Comparison of ENCODE assay signal across 2 cellular contexts in the genomic region with DNA sequence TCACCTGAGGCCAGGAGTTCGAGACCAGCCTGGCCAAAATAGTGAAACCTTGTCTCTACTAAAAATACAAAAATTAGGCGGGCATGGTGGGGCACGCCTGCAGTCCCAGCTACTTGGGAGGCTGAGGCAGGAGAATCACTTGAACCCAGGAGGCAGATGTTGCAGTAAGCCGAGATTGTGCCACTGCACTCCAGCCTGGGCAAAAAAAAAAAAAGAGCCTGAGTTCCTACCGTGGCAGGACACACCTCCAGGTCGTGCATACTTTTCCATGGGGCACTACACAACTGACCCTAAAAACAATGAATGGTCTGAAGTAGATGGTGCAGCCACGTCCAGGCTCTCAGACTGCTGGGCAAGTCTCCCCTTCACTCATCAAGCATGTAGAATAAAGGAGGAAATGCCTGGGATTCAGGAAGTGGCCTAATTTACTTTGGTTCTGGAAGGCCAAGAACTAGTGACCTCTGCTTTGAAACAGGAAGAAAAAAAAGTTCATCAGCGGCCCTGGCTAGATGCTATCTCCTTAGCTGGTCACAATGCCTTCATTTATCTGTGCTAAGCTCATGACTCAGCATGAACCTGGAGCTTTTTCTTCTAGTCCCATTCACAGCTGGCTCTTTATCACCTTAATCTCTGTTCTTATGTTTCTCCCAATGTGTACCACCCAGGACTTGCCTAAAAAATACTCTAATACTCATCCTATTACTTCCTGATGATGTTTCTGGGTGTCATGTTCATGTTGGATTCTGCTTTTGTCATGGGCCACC.
TF ChIP-seq lines count a peak whose summit lies in the region.

No MANE protein-coding gene starts in this region.

TF ChIP-seq in K562, 482 proteins besides CTCF, POLR2A, EP300 and RAD21 (continued from another document and continues in another):
- TF ChIP-seq CUX1 (CRISPR knock-in tag; IDR thresholded peaks at IDR 0.05), result no peak
- TF ChIP-seq PTBP1 (IDR thresholded peaks at IDR 0.05; ENCODE audit: low read depth, low read length), result no peak
- no peak for TF ChIP-seq SUPT5H (IDR thresholded peaks at IDR 0.05)
- TF ChIP-seq ZNF140 (CRISPR knock-in tag; IDR thresholded peaks at IDR 0.05), result no peak
- no peak for TF ChIP-seq ZNF695 (CRISPR knock-in tag; IDR thresholded peaks at IDR 0.05)
- no peak for TF ChIP-seq KAT7 (CRISPR knock-in tag; IDR thresholded peaks at IDR 0.05; ENCODE audit: borderline replicate concordance)
- TF ChIP-seq ZNF134 (CRISPR knock-in tag; conservative IDR thresholded peaks at IDR 0.05), result no peak
- peak; percentile 79 for TF ChIP-seq SMARCC2 (IDR thresholded peaks at IDR 0.05; ENCODE audit: low read depth)
- no peak for TF ChIP-seq ZNF174 (CRISPR knock-in tag; IDR thresholded peaks at IDR 0.05)
- TF ChIP-seq ARID3A (IDR thresholded peaks at IDR 0.05; ENCODE audit: borderline replicate concordance, low read depth, low read length), result no peak
- TF ChIP-seq RBM14 (IDR thresholded peaks at IDR 0.05; ENCODE audit: borderline replicate concordance, insufficient read depth, low read depth, low read length), result no peak
- TF ChIP-seq FOXK2 (conservative IDR thresholded peaks at IDR 0.05 in 1 of 2, IDR thresholded peaks at IDR 0.05 in 1 of 2; ENCODE audit: low read depth in 2 of 2), result no peak
- no peak for TF ChIP-seq ZNF324 (CRISPR knock-in tag; IDR thresholded peaks at IDR 0.05)
- no peak for TF ChIP-seq LCOR (CRISPR knock-in tag; IDR thresholded peaks at IDR 0.05)
- no peak for TF ChIP-seq NFYB (IDR thresholded peaks at IDR 0.05; ENCODE audit: extremely low read depth, insufficient read length)
- peak; percentile 64 for TF ChIP-seq GATA2 (CRISPR knock-in tag; IDR thresholded peaks at IDR 0.05)
- TF ChIP-seq ZNF717 (CRISPR knock-in tag; IDR thresholded peaks at IDR 0.05), result no peak
- TF ChIP-seq, protein P1, sequence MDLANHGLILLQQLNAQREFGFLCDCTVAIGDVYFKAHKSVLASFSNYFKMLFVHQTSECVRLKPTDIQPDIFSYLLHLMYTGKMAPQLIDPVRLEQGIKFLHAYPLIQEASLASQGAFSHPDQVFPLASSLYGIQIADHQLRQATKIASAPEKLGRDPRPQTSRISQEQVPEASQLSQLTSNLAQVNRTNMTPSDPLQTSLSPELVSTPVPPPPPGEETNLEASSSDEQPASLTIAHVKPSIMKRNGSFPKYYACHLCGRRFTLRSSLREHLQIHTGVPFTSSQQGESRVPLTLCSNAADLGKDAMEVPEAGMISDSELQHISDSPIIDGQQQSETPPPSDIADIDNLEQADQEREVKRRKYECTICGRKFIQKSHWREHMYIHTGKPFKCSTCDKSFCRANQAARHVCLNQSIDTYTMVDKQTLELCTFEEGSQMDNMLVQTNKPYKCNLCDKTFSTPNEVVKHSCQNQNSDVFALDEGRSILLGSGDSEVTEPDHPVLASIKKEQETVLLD (IDR thresholded peaks at IDR 0.05), result no peak
- TF ChIP-seq PRPF4 (IDR thresholded peaks at IDR 0.05; ENCODE audit: insufficient read depth, low read depth, low read length, poor library complexity, severe bottlenecking), result no peak
- TF ChIP-seq SRSF1 (IDR thresholded peaks at IDR 0.05; ENCODE audit: low read depth, low read length), result no peak
- no peak for TF ChIP-seq SMARCB1 (IDR thresholded peaks at IDR 0.05; ENCODE audit: insufficient read length, low read depth)
- TF ChIP-seq CEBPG (CRISPR knock-in tag; IDR thresholded peaks at IDR 0.05), result no peak
- no peak for TF ChIP-seq CEBPG (tag; conservative IDR thresholded peaks at IDR 0.05 in 1 of 2, IDR thresholded peaks at IDR 0.05 in 1 of 2)
- no peak for TF ChIP-seq KDM2B (CRISPR knock-in tag; IDR thresholded peaks at IDR 0.05)
- TF ChIP-seq MEF2A (IDR thresholded peaks at IDR 0.05; ENCODE audit: control insufficient read depth, low read depth, low read length), result no peak
- no peak for TF ChIP-seq COPS2 (conservative IDR thresholded peaks at IDR 0.05)
- TF ChIP-seq ERF (CRISPR knock-in tag; IDR thresholded peaks at IDR 0.05), result no peak

TF ChIP-seq in HepG2, 621 proteins besides CTCF, POLR2A, EP300 and RAD21 (continued from another document and continues in another):
- TF ChIP-seq ATM (IDR thresholded peaks at IDR 0.05; ENCODE audit: borderline replicate concordance), result no peak
- TF ChIP-seq TP53 (CRISPR knock-in tag; conservative IDR thresholded peaks at IDR 0.05), result no peak
- no peak for TF ChIP-seq PCBP1 (IDR thresholded peaks at IDR 0.05; ENCODE audit: borderline replicate concordance, low read depth, low read length)
- peak; percentile 89 for TF ChIP-seq ZNF784 (CRISPR knock-in tag; IDR thresholded peaks at IDR 0.05; ENCODE audit: borderline replicate concordance)
- no peak for TF ChIP-seq SRSF9 (IDR thresholded peaks at IDR 0.05; ENCODE audit: borderline replicate concordance, insufficient read depth, low read depth, low read length, poor library complexity, severe bottlenecking)
- TF ChIP-seq KAT8 (CRISPR knock-in tag; IDR thresholded peaks at IDR 0.05), result peak; percentile 89
- TF ChIP-seq KAT7 (CRISPR knock-in tag; IDR thresholded peaks at IDR 0.05; ENCODE audit: borderline replicate concordance), result peak; percentile 20; the same call in 1 of the 2 replicates
- no peak for TF ChIP-seq CBX2 (IDR thresholded peaks at IDR 0.05; ENCODE audit: low read depth, low read length)
- 0 out of 2 replicates have a peak, but pooled peaks have one; percentile 53 for TF ChIP-seq CBX2 (CRISPR knock-in tag; IDR thresholded peaks at IDR 0.05; ENCODE audit: low read depth)
- TF ChIP-seq, protein P2, sequence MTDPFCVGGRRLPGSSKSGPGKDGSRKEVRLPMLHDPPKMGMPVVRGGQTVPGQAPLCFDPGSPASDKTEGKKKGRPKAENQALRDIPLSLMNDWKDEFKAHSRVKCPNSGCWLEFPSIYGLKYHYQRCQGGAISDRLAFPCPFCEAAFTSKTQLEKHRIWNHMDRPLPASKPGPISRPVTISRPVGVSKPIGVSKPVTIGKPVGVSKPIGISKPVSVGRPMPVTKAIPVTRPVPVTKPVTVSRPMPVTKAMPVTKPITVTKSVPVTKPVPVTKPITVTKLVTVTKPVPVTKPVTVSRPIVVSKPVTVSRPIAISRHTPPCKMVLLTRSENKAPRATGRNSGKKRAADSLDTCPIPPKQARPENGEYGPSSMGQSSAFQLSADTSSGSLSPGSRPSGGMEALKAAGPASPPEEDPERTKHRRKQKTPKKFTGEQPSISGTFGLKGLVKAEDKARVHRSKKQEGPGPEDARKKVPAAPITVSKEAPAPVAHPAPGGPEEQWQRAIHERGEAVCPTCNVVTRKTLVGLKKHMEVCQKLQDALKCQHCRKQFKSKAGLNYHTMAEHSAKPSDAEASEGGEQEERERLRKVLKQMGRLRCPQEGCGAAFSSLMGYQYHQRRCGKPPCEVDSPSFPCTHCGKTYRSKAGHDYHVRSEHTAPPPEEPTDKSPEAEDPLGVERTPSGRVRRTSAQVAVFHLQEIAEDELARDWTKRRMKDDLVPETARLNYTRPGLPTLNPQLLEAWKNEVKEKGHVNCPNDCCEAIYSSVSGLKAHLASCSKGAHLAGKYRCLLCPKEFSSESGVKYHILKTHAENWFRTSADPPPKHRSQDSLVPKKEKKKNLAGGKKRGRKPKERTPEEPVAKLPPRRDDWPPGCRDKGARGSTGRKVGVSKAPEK (CRISPR knock-in tag; IDR thresholded peaks at IDR 0.05; ENCODE audit: borderline replicate concordance), result no peak
- TF ChIP-seq ZFP36L1 (CRISPR knock-in tag; IDR thresholded peaks at IDR 0.05), result peak; percentile 46; the same call in 1 of the 2 replicates
- TF ChIP-seq ZNF883 (CRISPR knock-in tag; IDR thresholded peaks at IDR 0.05; ENCODE audit: not compliant biosample characterization), result peak; percentile 76
- TF ChIP-seq CREB1 (IDR thresholded peaks at IDR 0.05), result no peak
- no peak for TF ChIP-seq CREB1 (CRISPR knock-in tag; IDR thresholded peaks at IDR 0.05)
- TF ChIP-seq ZNF256 (CRISPR knock-in tag; conservative IDR thresholded peaks at IDR 0.05), result 0 out of 2 replicates have a peak, but pooled peaks have one; percentile 55
- no peak for TF ChIP-seq ZNF431 (CRISPR knock-in tag; IDR thresholded peaks at IDR 0.05; ENCODE audit: borderline replicate concordance, low read depth)
- TF ChIP-seq, protein P3, sequence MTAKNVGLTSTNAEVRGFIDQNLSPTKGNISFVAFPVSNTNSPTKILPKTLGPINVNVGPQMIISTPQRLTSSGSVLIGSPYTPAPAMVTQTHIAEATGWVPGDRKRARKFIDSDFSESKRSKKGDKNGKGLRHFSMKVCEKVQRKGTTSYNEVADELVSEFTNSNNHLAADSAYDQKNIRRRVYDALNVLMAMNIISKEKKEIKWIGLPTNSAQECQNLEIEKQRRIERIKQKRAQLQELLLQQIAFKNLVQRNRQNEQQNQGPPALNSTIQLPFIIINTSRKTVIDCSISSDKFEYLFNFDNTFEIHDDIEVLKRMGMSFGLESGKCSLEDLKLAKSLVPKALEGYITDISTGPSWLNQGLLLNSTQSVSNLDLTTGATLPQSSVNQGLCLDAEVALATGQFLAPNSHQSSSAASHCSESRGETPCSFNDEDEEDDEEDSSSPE (CRISPR knock-in tag; IDR thresholded peaks at IDR 0.05), result no peak
- TF ChIP-seq, protein P4, sequence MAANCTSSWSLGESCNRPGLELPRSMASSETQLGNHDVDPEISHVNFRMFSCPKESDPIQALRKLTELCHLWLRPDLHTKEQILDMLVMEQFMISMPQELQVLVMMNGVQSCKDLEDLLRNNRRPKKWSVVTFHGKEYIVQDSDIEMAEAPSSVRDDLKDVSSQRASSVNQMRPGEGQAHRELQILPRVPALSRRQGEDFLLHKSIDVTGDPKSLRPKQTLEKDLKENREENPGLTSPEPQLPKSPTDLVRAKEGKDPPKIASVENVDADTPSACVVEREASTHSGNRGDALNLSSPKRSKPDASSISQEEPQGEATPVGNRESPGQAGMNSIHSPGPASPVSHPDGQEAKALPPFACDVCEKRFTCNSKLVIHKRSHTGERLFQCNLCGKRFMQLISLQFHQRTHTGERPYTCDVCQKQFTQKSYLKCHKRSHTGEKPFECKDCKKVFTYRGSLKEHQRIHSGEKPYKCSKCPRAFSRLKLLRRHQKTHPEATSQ (CRISPR knock-in tag; IDR thresholded peaks at IDR 0.05; ENCODE audit: borderline replicate concordance), result no peak; the same call in none of the 2 replicates
- 0 out of 2 replicates have a peak, but pooled peaks have one; percentile 80 for TF ChIP-seq IRF9 (CRISPR knock-in tag; IDR thresholded peaks at IDR 0.05; ENCODE audit: borderline replicate concordance)
- TF ChIP-seq KLF15 (CRISPR knock-in tag; IDR thresholded peaks at IDR 0.05; ENCODE audit: borderline replicate concordance), result no peak; the same call in 1 of the 2 replicates
- TF ChIP-seq, protein P5, sequence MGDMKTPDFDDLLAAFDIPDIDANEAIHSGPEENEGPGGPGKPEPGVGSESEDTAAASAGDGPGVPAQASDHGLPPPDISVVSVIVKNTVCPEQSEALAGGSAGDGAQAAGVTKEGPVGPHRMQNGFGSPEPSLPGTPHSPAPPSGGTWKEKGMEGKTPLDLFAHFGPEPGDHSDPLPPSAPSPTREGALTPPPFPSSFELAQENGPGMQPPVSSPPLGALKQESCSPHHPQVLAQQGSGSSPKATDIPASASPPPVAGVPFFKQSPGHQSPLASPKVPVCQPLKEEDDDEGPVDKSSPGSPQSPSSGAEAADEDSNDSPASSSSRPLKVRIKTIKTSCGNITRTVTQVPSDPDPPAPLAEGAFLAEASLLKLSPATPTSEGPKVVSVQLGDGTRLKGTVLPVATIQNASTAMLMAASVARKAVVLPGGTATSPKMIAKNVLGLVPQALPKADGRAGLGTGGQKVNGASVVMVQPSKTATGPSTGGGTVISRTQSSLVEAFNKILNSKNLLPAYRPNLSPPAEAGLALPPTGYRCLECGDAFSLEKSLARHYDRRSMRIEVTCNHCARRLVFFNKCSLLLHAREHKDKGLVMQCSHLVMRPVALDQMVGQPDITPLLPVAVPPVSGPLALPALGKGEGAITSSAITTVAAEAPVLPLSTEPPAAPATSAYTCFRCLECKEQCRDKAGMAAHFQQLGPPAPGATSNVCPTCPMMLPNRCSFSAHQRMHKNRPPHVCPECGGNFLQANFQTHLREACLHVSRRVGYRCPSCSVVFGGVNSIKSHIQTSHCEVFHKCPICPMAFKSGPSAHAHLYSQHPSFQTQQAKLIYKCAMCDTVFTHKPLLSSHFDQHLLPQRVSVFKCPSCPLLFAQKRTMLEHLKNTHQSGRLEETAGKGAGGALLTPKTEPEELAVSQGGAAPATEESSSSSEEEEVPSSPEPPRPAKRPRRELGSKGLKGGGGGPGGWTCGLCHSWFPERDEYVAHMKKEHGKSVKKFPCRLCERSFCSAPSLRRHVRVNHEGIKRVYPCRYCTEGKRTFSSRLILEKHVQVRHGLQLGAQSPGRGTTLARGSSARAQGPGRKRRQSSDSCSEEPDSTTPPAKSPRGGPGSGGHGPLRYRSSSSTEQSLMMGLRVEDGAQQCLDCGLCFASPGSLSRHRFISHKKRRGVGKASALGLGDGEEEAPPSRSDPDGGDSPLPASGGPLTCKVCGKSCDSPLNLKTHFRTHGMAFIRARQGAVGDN (CRISPR knock-in tag; IDR thresholded peaks at IDR 0.05), result peak; percentile 57
- no peak for TF ChIP-seq ZSCAN30 (CRISPR knock-in tag; IDR thresholded peaks at IDR 0.05)
- no peak for TF ChIP-seq TAF15 (IDR thresholded peaks at IDR 0.05; ENCODE audit: low read depth, low read length, poor library complexity, severe bottlenecking)
- TF ChIP-seq, protein P6, sequence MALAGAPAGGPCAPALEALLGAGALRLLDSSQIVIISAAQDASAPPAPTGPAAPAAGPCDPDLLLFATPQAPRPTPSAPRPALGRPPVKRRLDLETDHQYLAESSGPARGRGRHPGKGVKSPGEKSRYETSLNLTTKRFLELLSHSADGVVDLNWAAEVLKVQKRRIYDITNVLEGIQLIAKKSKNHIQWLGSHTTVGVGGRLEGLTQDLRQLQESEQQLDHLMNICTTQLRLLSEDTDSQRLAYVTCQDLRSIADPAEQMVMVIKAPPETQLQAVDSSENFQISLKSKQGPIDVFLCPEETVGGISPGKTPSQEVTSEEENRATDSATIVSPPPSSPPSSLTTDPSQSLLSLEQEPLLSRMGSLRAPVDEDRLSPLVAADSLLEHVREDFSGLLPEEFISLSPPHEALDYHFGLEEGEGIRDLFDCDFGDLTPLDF (CRISPR knock-in tag; IDR thresholded peaks at IDR 0.05), result no peak
- 0 out of 2 replicates have a peak, but pooled peaks have one; percentile 46 for TF ChIP-seq PHF8 (CRISPR knock-in tag; IDR thresholded peaks at IDR 0.05)
- no peak for TF ChIP-seq HNRNPUL1 (IDR thresholded peaks at IDR 0.05; ENCODE audit: low read depth, low read length)
- no peak for TF ChIP-seq SCMH1 (CRISPR knock-in tag; IDR thresholded peaks at IDR 0.05; ENCODE audit: borderline replicate concordance)
- TF ChIP-seq ZFX (CRISPR knock-in tag; IDR thresholded peaks at IDR 0.05; ENCODE audit: low read depth), result peak; percentile 58
